ENCODE assay signal across 13 cellular contexts in the genomic region with DNA sequence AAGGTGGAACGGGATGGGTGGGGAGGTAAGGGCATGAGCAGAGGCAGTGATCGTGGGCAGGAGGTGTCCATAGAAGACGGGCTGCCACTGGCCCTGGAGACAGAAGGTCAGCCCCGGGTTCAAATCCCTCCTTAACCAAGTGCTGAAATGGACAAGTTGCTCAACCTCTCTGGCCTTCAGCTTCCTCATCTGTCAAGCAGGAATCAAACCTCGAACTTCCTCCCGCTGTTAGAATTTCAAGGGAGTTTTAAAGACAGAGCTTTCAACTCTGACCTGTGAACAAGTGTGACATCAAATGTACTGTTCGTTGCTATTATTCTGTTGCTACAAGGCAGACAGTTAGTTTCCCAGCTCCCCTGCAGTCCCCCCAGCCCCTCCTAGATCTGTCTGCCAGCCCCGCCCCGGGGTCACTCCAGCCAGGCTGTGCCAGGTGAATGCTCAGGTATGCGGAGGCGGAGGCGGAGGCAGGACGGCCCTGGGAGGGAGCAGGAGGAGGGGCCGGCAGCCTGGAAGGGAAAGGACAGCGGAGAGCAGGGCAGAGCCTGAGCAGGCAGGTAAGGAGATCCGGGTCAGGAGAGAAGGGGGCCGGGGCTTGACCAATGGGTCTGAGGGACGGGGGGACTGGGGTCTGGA. TPM values are rescaled to one million over a fixed set of nuclear protein-coding genes. Genes with fewer than 3 reads are reported as not detected.
A peak's percentile ranks its signal among the peaks of the same experiment; 100 is the strongest.
DNase-seq lines count a peak whose midpoint lies in the region; ATAC-seq and TF ChIP-seq lines count a peak whose summit lies in the region.
"Had no signal": no experiment of that assay in that cellular context is flagged by ENCODE, and none has a peak within 500 bp of the region (broad histone marks: within the 10 kb centered on the region; RNA-seq: fewer than 3 reads in every experiment).

A gene (plus strand): TSS at position 504 of the 633 bp plus-strand sequence. CDS start 576 bp downstream, outside the sequence.

- peaks cover 10 to 18% of the 10 kb centered on the region in 2 donors for H3K27me3 Mint-ChIP-seq in natural killer cell (ENCODE audit: low read depth in 2 of 2)

- no peaks in the 10 kb centered on the region for H3K9me3 Mint-ChIP-seq in natural killer cell

- DNase-seq in CD1c-positive myeloid dendritic cell (ENCODE audit: extremely low spot score) = peak; percentile 66
- DNase-seq in NOMO-1 (lab: John Stamatoyannopoulos, UW; ENCODE audit: unreplicated experiment in 2 of 2) = peak; percentile 19 to 42
- DNase-seq in natural killer cell = no peak
- DNase-seq in GM10266 (ENCODE audit: extremely low spot score) = no peak
- DNase-seq in activated CD8-positive, alpha-beta memory T cell treated with anti-CD3 and anti-CD28 coated beads, Interleukin-2, amount 50 U/mL, for 48 hours = no peak
- DNase-seq in GOT3 (lab: John Stamatoyannopoulos, UW) = no peak
- DNase-seq: activated CD4-positive, alpha-beta T cell treated with anti-CD3 and anti-CD28 coated beads, Interleukin-2, amount 50 U/mL, for 48 hours; anterior cingulate cortex; BE2C; NCI-H1417; nucleus accumbens had no signal

- H3K4me3 ChIP-seq in esophagus (ENCODE audit: low read depth in 1 of 2, low read length in 2 of 2) = peak within 1 kb of the TSS; percentile 48 to 51

- H3K4me3 Mint-ChIP-seq in natural killer cell = peak within 1 kb of the TSS; percentile 41

- no peaks in the 10 kb centered on the region for H3K36me3 Mint-ChIP-seq in natural killer cell

- H3K36me3 ChIP-seq in esophagus (ENCODE audit: control insufficient read depth in 2 of 2, insufficient read depth in 2 of 2, low read length in 1 of 2) = peaks cover 0 to 2% of the 10 kb centered on the region in 2 donors
- H3K36me3 ChIP-seq: BE2C had no signal

- H3K27ac ChIP-seq in esophagus (ENCODE audit: low read depth in 2 of 2, low read length in 1 of 2) = peak within 1 kb of the TSS; percentile 77 to 81

- peaks cover 11 to 14% of the 10 kb centered on the region in 2 donors for H3K4me1 Mint-ChIP-seq in natural killer cell

- no peaks in the 10 kb centered on the region for H3K27me3 ChIP-seq in esophagus (ENCODE audit: control insufficient read depth in 1 of 2, insufficient read depth in 2 of 2, low read length in 2 of 2)

- no peak within 1 kb of the TSS for H3K27ac Mint-ChIP-seq in natural killer cell

- ATAC-seq in natural killer cell (no peak), GM21381 (IDR thresholded peaks at IDR 0.05; ENCODE audit: unreplicated experiment) (no peak)

- TF ChIP-seq CTCF in natural killer cell (IDR thresholded peaks at IDR 0.05) (no peak), GM10266 (IDR thresholded peaks at IDR 0.05; ENCODE audit: control insufficient read depth, insufficient read depth, low read depth, missing control alignments) (no peak)

- H3K4me1 ChIP-seq in esophagus (ENCODE audit: control insufficient read depth in 2 of 2, insufficient read depth in 2 of 2, low read length in 1 of 2) = peaks cover 0 to 12% of the 10 kb centered on the region in 2 donors
- H3K4me1 ChIP-seq: BE2C had no signal

- H3K9me3 ChIP-seq in esophagus (ENCODE audit: control insufficient read depth in 2 of 2, insufficient read depth in 1 of 2, low read depth in 1 of 2, low read length in 1 of 2) = peaks cover 0 to 5% of the 10 kb centered on the region in 2 donors
- H3K9me3 ChIP-seq: BE2C had no signal

- WGBS in esophagus, 2 donors = 27 to 29% methylated on average over 18 of the region's 18 CpGs

- intact Hi-C loops in natural killer cell (cut with micrococcal nuclease) = no loop called here

RNA-seq across cellular contexts. Expression of the gene that starts here (rescaled TPM):
- 1,000 to 10,000 TPM in 1 of 2 donors, 100 to 1,000 TPM in 1; 578 to 1,427 TPM for polyA plus RNA-seq in esophagus
- 10 to 100 TPM in 1 of 3 donors, 1 to 10 TPM in 2; 8.8 to 15.7 (median 10.0) TPM for total RNA-seq in natural killer cell

Comparison
In these comparisons a context has a peak if more than half of its experiments do, and no peak if none do; other contexts are left out.
1. DNase-seq: peak in CD1c-positive myeloid dendritic cell (single experiment) and NOMO-1 (2 of 2); none in natural killer cell (single experiment), GM10266 (single experiment), activated CD8-positive, alpha-beta memory T cell treated with anti-CD3 and anti-CD28 coated beads, Interleukin-2, amount 50 U/mL, for 48 hours (single experiment) and GOT3 (single experiment).